ENCODE assay signal across 8 cellular contexts in the genomic region with DNA sequence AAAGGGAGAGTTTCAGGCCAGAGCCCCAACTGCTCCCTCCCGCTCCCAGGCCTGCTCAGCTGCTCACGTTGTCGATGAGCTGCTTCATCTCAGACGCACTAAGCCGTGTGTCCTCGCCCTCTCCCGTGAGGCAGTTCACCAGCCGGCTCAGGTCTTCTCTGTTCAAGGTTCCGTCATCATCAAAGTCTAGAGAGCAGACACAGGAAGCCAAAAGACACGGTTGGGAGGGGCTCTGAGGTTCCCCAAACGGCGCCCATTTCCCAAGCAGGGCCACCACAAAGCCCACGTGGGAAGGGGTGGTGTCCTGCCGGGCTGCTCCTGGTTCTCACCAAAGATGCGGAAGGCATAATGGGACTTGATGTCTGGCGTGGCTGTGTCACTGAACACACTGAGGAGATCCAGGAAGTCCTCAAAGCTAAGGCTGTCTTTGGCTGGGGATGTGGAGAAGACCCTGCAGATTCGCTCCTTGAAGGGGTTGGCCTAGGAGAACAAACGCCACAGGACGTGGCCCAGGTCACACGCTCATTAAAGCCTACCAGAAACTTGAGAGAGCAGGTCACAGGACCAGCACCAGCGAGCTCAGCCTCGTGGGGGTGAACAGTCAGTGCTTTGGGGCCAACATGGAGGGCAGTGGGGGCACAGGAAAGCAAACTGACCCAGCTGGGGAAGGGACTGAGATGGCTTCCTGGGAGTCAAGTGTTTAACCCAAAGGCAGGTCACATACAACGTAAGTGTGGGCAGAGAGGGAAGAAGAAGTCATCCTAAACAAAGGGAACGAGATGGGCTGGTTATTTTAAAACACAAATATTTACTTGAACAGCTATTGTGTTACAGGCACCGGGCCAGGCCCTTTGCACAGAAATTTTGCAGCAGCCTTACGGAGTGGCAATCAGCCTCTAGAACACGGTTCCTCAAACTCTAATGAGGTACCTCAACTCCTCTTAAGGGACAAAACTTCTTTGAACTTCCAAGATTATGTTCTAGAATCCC. TPM values are rescaled to one million over a fixed set of nuclear protein-coding genes. Genes with fewer than 3 reads are reported as not detected.
A peak's percentile ranks its signal among the peaks of the same experiment; 100 is the strongest.
DNase-seq lines count a peak whose midpoint lies in the region; ATAC-seq and TF ChIP-seq lines count a peak whose summit lies in the region.

No MANE protein-coding gene starts in this region.

- H3K27me3 ChIP-seq in gastrocnemius medialis = no peaks in the 10 kb centered on the region

- ATAC-seq in gastrocnemius medialis (no peak), HG03565 (IDR thresholded peaks at IDR 0.05; ENCODE audit: unreplicated experiment) (no peak), HG03442 (IDR thresholded peaks at IDR 0.05; ENCODE audit: unreplicated experiment) (no peak)

- TF ChIP-seq POLR2A in gastrocnemius medialis (IDR thresholded peaks at IDR 0.05) = no peak

- H3K9me3 ChIP-seq in gastrocnemius medialis = no peaks in the 10 kb centered on the region

- peak overlapping the region; percentile 57 to 93 (median 85) for H3K4me3 Mint-ChIP-seq in brain

- H3K27ac ChIP-seq in gastrocnemius medialis = peak overlapping the region; percentile 16 to 70 (median 48)

- H3K9me3 Mint-ChIP-seq in brain = peaks cover 0 to 2% (median 0%) of the 10 kb centered on the region in 5 experiments

- H3K27ac Mint-ChIP-seq in brain = peak overlapping the region in 1 of 5 experiments; percentile 84

- in situ Hi-C loops in gastrocnemius medialis (cut with MboI; ENCODE audit: low sequenced_read_pairs in 4 of 4) = no loop called here

- intact Hi-C loops in gastrocnemius medialis (cut with DNase I; ENCODE audit: low total_unique reads) = loop anchor here (2.0 kb wide), 1 partner anchor 57 kb away; no protein-coding TSS in a partner anchor

- H3K4me3 ChIP-seq in gastrocnemius medialis = no peak overlapping the region

- TF ChIP-seq CTCF in GM10266 (IDR thresholded peaks at IDR 0.05; ENCODE audit: control insufficient read depth, insufficient read depth, low read depth, missing control alignments) = no peak
- TF ChIP-seq CTCF in brain (conservative IDR thresholded peaks at IDR 0.05) = no peak
- TF ChIP-seq CTCF in gastrocnemius medialis (IDR thresholded peaks at IDR 0.05 in 4 of 5, conservative IDR thresholded peaks at IDR 0.05 in 1 of 5) = no peak

- peaks cover 11% of the 10 kb centered on the region for H3K36me3 Mint-ChIP-seq in brain

- peaks cover 32 to 44% of the 10 kb centered on the region in 2 donors for H3K4me1 ChIP-seq in gastrocnemius medialis

- H3K36me3 ChIP-seq in gastrocnemius medialis = peaks cover 0 to 32% of the 10 kb centered on the region in 2 donors

- H3K4me1 Mint-ChIP-seq in brain = peaks cover 20% of the 10 kb centered on the region

- DNase-seq in GM10266 (ENCODE audit: extremely low spot score) (peak; percentile 78), T-helper 9 cell (peak; percentile 74), gastrocnemius medialis (no peak), kidney glomerular epithelial cell (lab: John Stamatoyannopoulos, UW) (no peak), NCI-H1105 (lab: John Stamatoyannopoulos, UW) (no peak)

- no peaks in the 10 kb centered on the region for H3K27me3 Mint-ChIP-seq in brain

RNA-seq across cellular contexts. Expression of gene CIB1, which starts 2.4 kb away (rescaled TPM):
- polyA plus RNA-seq in brain (ENCODE audit: insufficient read depth, low read depth, low replicate concordance) = 40.0 TPM
- total RNA-seq in gastrocnemius medialis = 10 to 100 TPM; 15.5 to 43.4 (median 30.7) TPM

RNA-seq across cellular contexts. Expression of gene GDPGP1, which starts 2.7 kb away (rescaled TPM):
- 0.76 TPM for polyA plus RNA-seq in brain (ENCODE audit: insufficient read depth, low read depth, low replicate concordance)
- total RNA-seq in gastrocnemius medialis = 1 to 10 TPM; 1.8 to 6.9 (median 4.3) TPM

RNA-seq across cellular contexts. Expression of gene TTLL13, which starts 18.0 kb away (rescaled TPM):
- polyA plus RNA-seq in brain (ENCODE audit: insufficient read depth, low read depth, low replicate concordance) = not detected
- not detected for total RNA-seq in gastrocnemius medialis

RNA-seq across cellular contexts. Expression of gene SEMA4B, which starts 30.2 kb away (rescaled TPM):
- 24.1 TPM for polyA plus RNA-seq in brain (ENCODE audit: insufficient read depth, low read depth, low replicate concordance)
- 10 to 100 TPM in 1 of 4 donors, 1 to 10 TPM in 3; 2.1 to 12.1 (median 6.4) TPM for total RNA-seq in gastrocnemius medialis

RNA-seq across cellular contexts. Expression of gene NGRN, which starts 34.1 kb away (rescaled TPM):
- 189 TPM for polyA plus RNA-seq in brain (ENCODE audit: insufficient read depth, low read depth, low replicate concordance)
- total RNA-seq in gastrocnemius medialis = 100 to 1,000 TPM; 160 to 323 (median 274) TPM

Comparison
In these comparisons a context has a peak if more than half of its experiments do, and no peak if none do; other contexts are left out.
1. DNase-seq: peak in GM10266 (single experiment) and T-helper 9 cell (single experiment); none in gastrocnemius medialis (0 of 2), kidney glomerular epithelial cell (single experiment) and NCI-H1105 (single experiment).